1 cellular context compared by ENCODE assay signal in the genomic region with DNA sequence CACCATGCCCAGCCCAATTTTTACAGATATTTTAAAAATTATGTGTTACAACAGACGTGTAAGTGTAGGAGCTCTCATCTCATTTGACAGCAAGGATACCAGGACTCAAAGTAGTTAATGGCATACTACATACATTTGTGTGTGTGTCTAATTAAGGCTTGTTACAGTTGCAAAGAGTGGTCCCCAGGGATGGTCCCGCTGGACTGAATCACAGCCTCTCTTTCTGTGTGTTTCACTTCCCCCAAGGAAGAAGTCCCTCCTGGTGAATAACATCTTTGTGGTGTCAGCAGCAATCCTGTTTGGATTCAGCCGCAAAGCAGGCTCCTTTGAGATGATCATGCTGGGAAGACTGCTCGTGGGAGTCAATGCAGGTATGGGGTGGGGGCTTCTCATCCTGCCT.
TF ChIP-seq lines count a peak whose summit lies in the region.

No MANE protein-coding gene starts in this region.

TF ChIP-seq in GM12878, 131 proteins besides CTCF, POLR2A, EP300 and RAD21:
- TF ChIP-seq NFIC (IDR thresholded peaks at IDR 0.05; ENCODE audit: low read depth, low read length) (no peak), ZNF24 (IDR thresholded peaks at IDR 0.05) (peak; percentile 63; the same call in 1 of the 2 replicates), IKZF2 (IDR thresholded peaks at IDR 0.05) (0 out of 4 replicates have a peak, but pooled peaks of 1 of the 2 experiments have one; percentile 9)
TF ChIP-seq in GM12878: peak in this region for 2.
